Comparison of ENCODE assay signal across 8 cellular contexts in the genomic region with DNA sequence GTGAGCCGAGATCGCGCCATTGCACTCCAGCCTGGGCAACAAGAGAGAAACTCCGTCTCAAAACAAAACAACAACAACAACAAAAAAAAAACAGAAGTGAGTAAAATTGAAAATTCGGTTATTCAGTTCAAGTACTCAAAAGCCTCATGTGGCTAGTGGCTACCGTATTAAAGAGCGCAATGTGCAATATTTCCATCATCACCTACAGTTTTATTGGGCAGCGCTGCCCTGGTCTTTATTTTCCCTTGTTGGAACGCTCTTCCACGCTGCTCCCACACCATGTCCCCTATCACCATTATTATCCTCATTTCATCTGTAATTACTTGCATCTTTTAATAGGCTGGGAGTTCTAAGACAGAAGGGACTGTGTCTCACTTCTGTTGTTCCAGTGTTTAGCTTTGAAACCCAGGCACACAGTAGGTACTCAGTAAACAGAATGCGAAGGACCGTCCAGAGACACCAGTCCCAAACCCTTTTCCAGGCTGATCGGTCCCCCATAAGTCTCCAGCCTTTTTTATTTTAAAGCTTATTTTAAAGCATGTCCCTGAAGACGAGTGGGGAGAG. TPM values are rescaled to one million over a fixed set of nuclear protein-coding genes. Genes with fewer than 3 reads are reported as not detected.
DNase-seq lines count a peak whose midpoint lies in the region; ATAC-seq and TF ChIP-seq lines count a peak whose summit lies in the region.

No MANE protein-coding gene starts in this region.

- POLR2A ChIA-PET in Panc1 (lab: Charles Lee) = interaction anchor here (0.5 kb wide), 1 partner anchor 199 kb away, joined by 3 read pairs; no protein-coding TSS in a partner anchor

- H3K36me3 ChIP-seq in Panc1 (ENCODE audit: control insufficient read depth, insufficient read depth, low read length) (no peaks in the 10 kb centered on the region), gastrocnemius medialis (no peaks in the 10 kb centered on the region)

- BruUV-seq in Panc1 (replicated peaks; lab: Mats Ljungman, UMichigan) = no TSS peak

- TF ChIP-seq POLR2A in gastrocnemius medialis (IDR thresholded peaks at IDR 0.05) = no peak

- DNase-seq in GM19238 (ENCODE audit: insufficient read length, low spot score) (peak; percentile 10), Panc1 (ENCODE audit: low read depth, low spot score) (no peak), foreskin fibroblast (no peak), gastrocnemius medialis (no peak), nucleus accumbens (lab: John Stamatoyannopoulos, UW) (no peak), ureter (ENCODE audit: low spot score) (no peak), NCI-H2196 treated with DMSO at 0.1 percent for 48 hours (lab: John Stamatoyannopoulos, UW; ENCODE audit: unreplicated experiment) (no peak)

- peak; percentile 35 for ATAC-seq in Panc1
- ATAC-seq in gastrocnemius medialis = peak; percentile 13 to 32
- ATAC-seq in GM18861 (IDR thresholded peaks at IDR 0.05; ENCODE audit: unreplicated experiment) = no peak

- in situ Hi-C loops in Panc1 (cut with HindIII; ENCODE audit: low pct_unique_long_range_greater_than_20kb, low sequenced_read_pairs) = no loop called here
- in situ Hi-C loops in gastrocnemius medialis (cut with MboI; ENCODE audit: low sequenced_read_pairs in 4 of 4) = no loop called here

- H3K9me3 ChIP-seq in Panc1 (ENCODE audit: control insufficient read depth, insufficient read depth, low read depth, low read length) (no peaks in the 10 kb centered on the region), gastrocnemius medialis (no peaks in the 10 kb centered on the region)

- H3K27me3 ChIP-seq in Panc1 (ENCODE audit: control insufficient read depth, insufficient read depth, low read length) (no peaks in the 10 kb centered on the region), gastrocnemius medialis (no peaks in the 10 kb centered on the region)

- peak overlapping the region; percentile 69 to 78 for H3K4me3 ChIP-seq in Panc1 (ENCODE audit: low read depth in 2 of 2, low read length in 2 of 2)
- H3K4me3 ChIP-seq in foreskin fibroblast (ENCODE audit: low read depth in 1 of 2, low read length in 2 of 2) = peak overlapping the region; percentile 56 to 90
- H3K4me3 ChIP-seq in gastrocnemius medialis = peak overlapping the region; percentile 65 to 95 (median 88)

- H3K27ac ChIP-seq in Panc1 (ENCODE audit: low read length) (peak overlapping the region; percentile 88), gastrocnemius medialis (peak overlapping the region; percentile 73 to 90 (median 86))

- CTCF ChIA-PET in Panc1 (lab: Charles Lee) = no interaction called here

- TF ChIP-seq CTCF in Panc1 (IDR thresholded peaks at IDR 0.05) (no peak), foreskin fibroblast (IDR thresholded peaks at IDR 0.05; ENCODE audit: low read depth, low read length) (no peak), gastrocnemius medialis (IDR thresholded peaks at IDR 0.05 in 4 of 5, conservative IDR thresholded peaks at IDR 0.05 in 1 of 5) (no peak)

- H3K4me1 ChIP-seq in Panc1 (ENCODE audit: control insufficient read depth, insufficient read depth, low read length) (peaks cover 28% of the 10 kb centered on the region), gastrocnemius medialis (peaks cover 18 to 20% of the 10 kb centered on the region in 2 donors)

- intact Hi-C loops in Panc1 (cut with micrococcal nuclease; ENCODE audit: unreplicated experiment) (no loop called here), gastrocnemius medialis (cut with DNase I; ENCODE audit: low total_unique reads) (loop anchor here (2.0 kb wide), 1 partner anchor 13 kb away; a partner anchor contains a TSS)

RNA-seq across cellular contexts. Expression of a gene that starts 0.4 kb away (rescaled TPM):
- 83.2 TPM for total RNA-seq in Panc1 (2021; ENCODE audit: unreplicated experiment)
- polyA plus RNA-seq in Panc1 (2012; ENCODE audit: insufficient read length) = 64.8 TPM
- 1 to 10 TPM; 4.5 to 9.5 (median 6.5) TPM for total RNA-seq in gastrocnemius medialis
- total RNA-seq in ureter = 107 TPM

RNA-seq across cellular contexts. Expression of a gene that starts 12.3 kb away (rescaled TPM):
- 36.2 TPM for total RNA-seq in Panc1 (2021; ENCODE audit: unreplicated experiment)
- 18.0 TPM for polyA plus RNA-seq in Panc1 (2012; ENCODE audit: insufficient read length)
- 10 to 100 TPM; 36.9 to 76.6 (median 48.0) TPM for total RNA-seq in gastrocnemius medialis
- 52.5 TPM for total RNA-seq in ureter
